In the genomic region with DNA sequence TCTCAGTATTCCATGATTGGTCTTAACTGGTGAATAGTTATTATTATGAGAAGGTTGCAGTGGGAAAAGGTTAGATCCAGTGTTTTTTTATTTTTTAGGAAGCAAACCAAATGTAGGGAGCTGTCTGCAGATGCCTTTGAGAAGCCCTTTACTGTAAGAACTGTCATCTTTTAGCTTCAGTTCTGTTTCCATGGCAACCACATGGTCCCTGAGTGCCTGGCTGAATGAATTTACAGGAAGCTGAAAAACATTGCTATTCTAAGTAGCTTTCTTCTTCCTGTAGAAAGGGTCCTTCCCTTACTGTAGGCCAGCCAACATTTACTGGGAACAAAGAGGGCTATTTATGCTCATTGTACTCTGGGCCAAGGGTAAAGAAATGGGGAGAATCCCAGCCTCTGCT, we compare ENCODE assay signal across 14 cellular contexts.
A peak's percentile ranks its signal among the peaks of the same experiment; 100 is the strongest.
DNase-seq lines count a peak whose midpoint lies in the region; ATAC-seq and TF ChIP-seq lines count a peak whose summit lies in the region.
"Had no signal": no experiment of that assay in that cellular context is flagged by ENCODE, and none has a peak within 500 bp of the region (broad histone marks: within the 10 kb centered on the region; RNA-seq: fewer than 3 reads in every experiment).

No MANE protein-coding gene starts in this region.

- ATAC-seq in sciatic nerve (peak; percentile 51), GM18870 (IDR thresholded peaks at IDR 0.05; ENCODE audit: unreplicated experiment) (no peak), GM19397 (IDR thresholded peaks at IDR 0.05; ENCODE audit: unreplicated experiment) (no peak)

- H3K9me3 ChIP-seq in WERI-Rb-1 (ENCODE audit: severe bottlenecking) = no peaks in the 10 kb centered on the region
- H3K9me3 ChIP-seq: MG63, sigmoid colon had no signal

- H3K36me3 ChIP-seq in WERI-Rb-1 = no peaks in the 10 kb centered on the region
- H3K36me3 ChIP-seq: MG63, sigmoid colon had no signal

- H3K27me3 ChIP-seq in WERI-Rb-1 (ENCODE audit: insufficient read depth, low read depth, severe bottlenecking) = no peaks in the 10 kb centered on the region
- H3K27me3 ChIP-seq: MG63, sigmoid colon had no signal

- DNase-seq in NCI-H2196 (lab: John Stamatoyannopoulos, UW; ENCODE audit: unreplicated experiment) = peak; percentile 4
- DNase-seq in NCI-H2196 treated with DMSO at 0.1 percent for 48 hours (lab: John Stamatoyannopoulos, UW; ENCODE audit: unreplicated experiment) = no peak
- peak; percentile 23 for DNase-seq in SK-N-DZ (ENCODE audit: low spot score)
- DNase-seq in glomerular visceral epithelial cell (ENCODE audit: extremely low spot score) = peak; percentile 19
- no peak for DNase-seq in sciatic nerve (ENCODE audit: low spot score)
- no peak for DNase-seq in WERI-Rb-1
- DNase-seq: activated CD4-positive, alpha-beta T cell treated with anti-CD3 and anti-CD28 coated beads, Interleukin-2, amount 50 U/mL, for 1 hour; activated naive CD4-positive, alpha-beta T cell treated with Interleukin-2 at 50 U/mL for 16 hours; MG63; NK-92 treated with Interleukin-12 subunit alpha and Interleukin-12 subunit beta, amount 100 ng/mL, for 24 hours; sigmoid colon; SW 1271 had no signal

- no peak for TF ChIP-seq CTCF in WERI-Rb-1 (IDR thresholded peaks at IDR 0.05; ENCODE audit: low read depth, low read length)

- no peak overlapping the region for H3K4me3 ChIP-seq in WERI-Rb-1 (ENCODE audit: low read depth, low read length)
- H3K4me3 ChIP-seq: MG63, sigmoid colon had no signal

- H3K27ac ChIP-seq in WERI-Rb-1 = no peak overlapping the region
- H3K27ac ChIP-seq: sigmoid colon had no signal

- intact Hi-C loops in sciatic nerve (cut with DNase I) = no loop called here

Comparison
In these comparisons a context has a peak if more than half of its experiments do, and no peak if none do; other contexts are left out.
1. DNase-seq: peak in NCI-H2196 (single experiment), SK-N-DZ (single experiment) and glomerular visceral epithelial cell (single experiment); none in NCI-H2196 treated with DMSO at 0.1 percent for 48 hours (single experiment), sciatic nerve (single experiment) and WERI-Rb-1 (single experiment).